In genomic region chr6:37920667-37921066, GRCh38 we compare ENCODE assay signal across 14 cellular contexts.
A peak's percentile ranks its signal among the peaks of the same experiment; 100 is the strongest.
DNase-seq lines count a peak whose midpoint lies in the region; ATAC-seq and TF ChIP-seq lines count a peak whose summit lies in the region.
"Had no signal": no experiment of that assay in that cellular context is flagged by ENCODE, and none has a peak within 500 bp of the region (broad histone marks: within the 10 kb centered on the region; RNA-seq: fewer than 3 reads in every experiment).

No MANE protein-coding gene starts in this region.

- H3K9me3 Mint-ChIP-seq in WTC11 = no peaks in the 10 kb centered on the region
- H3K9me3 Mint-ChIP-seq: activated naive CD4-positive, alpha-beta T cell treated with anti-CD3 and anti-CD28 coated beads for 36 hours had no signal

- in situ Hi-C loops in KBM-7 (cut with MboI; ENCODE audit: low pct_unique_long_range_greater_than_20kb, low sequenced_read_pairs) = no loop called here

- TF ChIP-seq POLR2A in erythroblast (IDR thresholded peaks at IDR 0.05; ENCODE audit: low read length) = no peak

- H3K27me3 Mint-ChIP-seq in WTC11 (ENCODE audit: low read depth) = no peaks in the 10 kb centered on the region

- CTCF ChIA-PET in WTC11 (lab: Charles Lee) = no interaction called here

- TF ChIP-seq CTCF in WTC11 (IDR thresholded peaks at IDR 0.05) = no peak

- H3K36me3 Mint-ChIP-seq in WTC11 = no peaks in the 10 kb centered on the region

- peak; percentile 33 for DNase-seq in DMS153 treated with DMSO at 0.1 percent for 48 hours (lab: John Stamatoyannopoulos, UW; ENCODE audit: unreplicated experiment)
- peak; percentile 33 for DNase-seq in NCI-H1092 treated with DMSO at 0.1 percent for 48 hours (lab: John Stamatoyannopoulos, UW)
- DNase-seq in WTC11 (ENCODE audit: low spot score) = no peak
- DNase-seq in left lobe of liver (ENCODE audit: low spot score) = no peak
- DNase-seq in KBM-7 = no peak
- no peak for DNase-seq in NAMALWA (ENCODE audit: low spot score)
- DNase-seq in erythroblast (lab: John Stamatoyannopoulos, UW) = no peak
- DNase-seq: activated naive CD4-positive, alpha-beta T cell treated with anti-CD3 and anti-CD28 coated beads for 36 hours; DMS 273 treated with DMSO at 0.1 percent for 48 hours; effector CD4-positive, alpha-beta T cell; HCEC 1CT; NCI-H2171; stimulated activated CD4-positive, alpha-beta T cell treated with anti-CD3 and anti-CD28 coated beads, Interleukin-12 subunit alpha, Interleukin-12 subunit beta, amount 100 ng/mL, for 4 hours had no signal

- POLR2A ChIA-PET in WTC11 (lab: Charles Lee) = no interaction called here

- H3K4me3 Mint-ChIP-seq in WTC11 = no peak overlapping the region
- H3K4me3 Mint-ChIP-seq: activated naive CD4-positive, alpha-beta T cell treated with anti-CD3 and anti-CD28 coated beads for 36 hours had no signal

- H3K27ac Mint-ChIP-seq in WTC11 = peak overlapping the region; percentile 73
- H3K27ac Mint-ChIP-seq: activated naive CD4-positive, alpha-beta T cell treated with anti-CD3 and anti-CD28 coated beads for 36 hours had no signal

- H3K4me1 Mint-ChIP-seq in WTC11 = peaks cover 20% of the 10 kb centered on the region

- ATAC-seq in WTC11 = peak; percentile 76
- peak; percentile 73 for ATAC-seq in left lobe of liver
- ATAC-seq in GM18873 (IDR thresholded peaks at IDR 0.05; ENCODE audit: low FRiP score, unreplicated experiment) = no peak

TF ChIP-seq in WTC11, 78 proteins besides CTCF, POLR2A, EP300 and RAD21:
- TF ChIP-seq OVOL2 (CRISPR knock-in tag; IDR thresholded peaks at IDR 0.05; ENCODE audit: borderline replicate concordance) = no peak
- no peak for TF ChIP-seq ARID4B (CRISPR knock-in tag; IDR thresholded peaks at IDR 0.05; ENCODE audit: borderline replicate concordance)
- no peak for TF ChIP-seq ZNF512 (CRISPR knock-in tag; IDR thresholded peaks at IDR 0.05; ENCODE audit: borderline replicate concordance)
- no peak for TF ChIP-seq FOXJ3 (CRISPR knock-in tag; IDR thresholded peaks at IDR 0.05; ENCODE audit: borderline replicate concordance)
TF ChIP-seq in WTC11: peak in this region for 0.

Comparison
In these comparisons a context has a peak if more than half of its experiments do, and no peak if none do; other contexts are left out.
1. DNase-seq: peak in DMS153 treated with DMSO at 0.1 percent for 48 hours (single experiment) and NCI-H1092 treated with DMSO at 0.1 percent for 48 hours (single experiment); none in WTC11 (single experiment), left lobe of liver (single experiment), KBM-7 (single experiment), NAMALWA (single experiment) and erythroblast (0 of 2).